ENCODE assay signal across 30 cellular contexts in the genomic region with DNA sequence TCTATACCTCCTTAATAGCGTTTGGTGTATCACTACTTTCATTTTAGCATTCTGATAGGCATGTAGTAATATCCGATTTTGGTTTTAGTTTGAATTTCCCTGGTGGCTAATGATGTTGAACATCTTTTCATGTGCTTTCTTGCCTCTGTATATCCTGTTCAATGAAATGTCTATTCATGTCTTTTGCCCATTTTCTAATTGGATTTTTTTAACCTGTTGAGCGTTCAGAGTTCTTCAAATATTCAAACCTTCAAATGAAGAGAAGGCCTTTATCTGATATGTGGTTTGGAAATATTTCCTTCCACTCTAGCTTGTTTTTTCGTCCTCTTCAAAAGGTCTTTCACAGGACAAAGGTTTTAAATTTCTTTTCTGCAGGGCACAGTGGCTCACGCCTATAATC.
"Had no signal": no experiment of that assay in that cellular context is flagged by ENCODE, and none has a peak within 500 bp of the region (broad histone marks: within the 10 kb centered on the region; RNA-seq: fewer than 3 reads in every experiment).

No MANE protein-coding gene starts in this region.

- H3K4me3 Mint-ChIP-seq: activated CD4-positive, alpha-beta T cell treated with anti-CD3 and anti-CD28 coated beads, Interleukin-2, amount 10 ng/mL, durations not matched to agents 24 days and 14 days; activated CD8-positive, alpha-beta T cell treated with anti-CD3 and anti-CD28 coated beads for 36 hours; activated T-cell treated with anti-CD3 and anti-CD28 coated beads, Interleukin-2, amount 50 U/mL, for 72 hours; activated T-helper 17 cell treated with anti-CD3 and anti-CD28 coated beads, Interleukin-2, amount 50 U/mL, for 72 hours had no signal

- H3K9me3 ChIP-seq: adrenal gland, body of pancreas, MG63 had no signal

- H3K36me3 ChIP-seq: adrenal gland had no signal

- H3K4me3 ChIP-seq: adrenal gland, body of pancreas, MG63 had no signal

- H3K27me3 ChIP-seq: adrenal gland, body of pancreas, MG63 had no signal

- DNase-seq: activated CD4-positive, alpha-beta T cell treated with anti-CD3 and anti-CD28 coated beads, Interleukin-2, amount 10 ng/mL, durations not matched to agents 24 days and 14 days; activated CD4-positive, alpha-beta T cell treated with anti-CD3 and anti-CD28 coated beads, Interleukin-2, amount 50 U/mL, for 4 hours; activated CD8-positive, alpha-beta T cell treated with anti-CD3 and anti-CD28 coated beads for 36 hours; activated effector memory CD4-positive, alpha-beta T cell treated with anti-CD3 and anti-CD28 coated beads, Interleukin-2, amount 50 U/mL, for 16 hours; activated naive CD4-positive, alpha-beta T cell treated with Interleukin-2 at 50 U/mL for 16 hours; activated T-cell treated with anti-CD3 and anti-CD28 coated beads, Interleukin-2, amount 50 U/mL, for 1 hour; activated T-cell treated with anti-CD3 and anti-CD28 coated beads, Interleukin-2, amount 50 U/mL, for 72 hours; adrenal gland; body of pancreas; caudate nucleus; Karpas-422; MG63; NCI-H1048; NCI-H1105 treated with DMSO at 0.1 percent for 48 hours; NCI-H1436; NCI-H1694; NCI-H1930; NCI-H2081 treated with DMSO at 0.1 percent for 48 hours; NCI-H226; NCI-H446 treated with DMSO at 0.1 percent for 48 hours; NCI-H524; NCI-H69; Right ventricle myocardium superior; SW 1271; T-helper 1 cell; T-helper 2 cell; T-helper 9 cell had no signal

- H3K27ac ChIP-seq: adrenal gland, body of pancreas had no signal

- ATAC-seq: activated CD8-positive, alpha-beta T cell treated with anti-CD3 and anti-CD28 coated beads for 36 hours; activated naive CD4-positive, alpha-beta T cell treated with anti-CD3 and anti-CD28 coated beads, Interleukin-2, amount 50 U/mL, for 72 hours; activated T-cell treated with anti-CD3 and anti-CD28 coated beads, Interleukin-2, amount 50 U/mL, for 72 hours; activated T-helper 17 cell treated with anti-CD3 and anti-CD28 coated beads, Interleukin-2, amount 50 U/mL, for 72 hours; body of pancreas; PC-3 had no signal

- H3K27me3 Mint-ChIP-seq: activated CD4-positive, alpha-beta T cell treated with anti-CD3 and anti-CD28 coated beads, Interleukin-2, amount 10 ng/mL, durations not matched to agents 24 days and 14 days; activated CD8-positive, alpha-beta T cell treated with anti-CD3 and anti-CD28 coated beads for 36 hours; activated T-helper 17 cell treated with anti-CD3 and anti-CD28 coated beads, Interleukin-2, amount 50 U/mL, for 72 hours had no signal

- H3K9me3 Mint-ChIP-seq: activated CD4-positive, alpha-beta T cell treated with anti-CD3 and anti-CD28 coated beads, Interleukin-2, amount 10 ng/mL, durations not matched to agents 24 days and 14 days; activated CD8-positive, alpha-beta T cell treated with anti-CD3 and anti-CD28 coated beads for 36 hours; activated naive CD4-positive, alpha-beta T cell treated with anti-CD3 and anti-CD28 coated beads, Interleukin-2, amount 50 U/mL, for 72 hours; activated T-cell treated with anti-CD3 and anti-CD28 coated beads, Interleukin-2, amount 50 U/mL, for 72 hours; activated T-helper 17 cell treated with anti-CD3 and anti-CD28 coated beads, Interleukin-2, amount 50 U/mL, for 72 hours had no signal

- H3K27ac Mint-ChIP-seq: activated CD4-positive, alpha-beta T cell treated with anti-CD3 and anti-CD28 coated beads, Interleukin-2, amount 10 ng/mL, durations not matched to agents 24 days and 14 days; activated CD8-positive, alpha-beta T cell treated with anti-CD3 and anti-CD28 coated beads for 36 hours; activated naive CD4-positive, alpha-beta T cell treated with anti-CD3 and anti-CD28 coated beads, Interleukin-2, amount 50 U/mL, for 72 hours; activated T-cell treated with anti-CD3 and anti-CD28 coated beads, Interleukin-2, amount 50 U/mL, for 72 hours; activated T-helper 17 cell treated with anti-CD3 and anti-CD28 coated beads, Interleukin-2, amount 50 U/mL, for 72 hours had no signal
